ENCODE assay signal across 8 cellular contexts in the genomic region with DNA sequence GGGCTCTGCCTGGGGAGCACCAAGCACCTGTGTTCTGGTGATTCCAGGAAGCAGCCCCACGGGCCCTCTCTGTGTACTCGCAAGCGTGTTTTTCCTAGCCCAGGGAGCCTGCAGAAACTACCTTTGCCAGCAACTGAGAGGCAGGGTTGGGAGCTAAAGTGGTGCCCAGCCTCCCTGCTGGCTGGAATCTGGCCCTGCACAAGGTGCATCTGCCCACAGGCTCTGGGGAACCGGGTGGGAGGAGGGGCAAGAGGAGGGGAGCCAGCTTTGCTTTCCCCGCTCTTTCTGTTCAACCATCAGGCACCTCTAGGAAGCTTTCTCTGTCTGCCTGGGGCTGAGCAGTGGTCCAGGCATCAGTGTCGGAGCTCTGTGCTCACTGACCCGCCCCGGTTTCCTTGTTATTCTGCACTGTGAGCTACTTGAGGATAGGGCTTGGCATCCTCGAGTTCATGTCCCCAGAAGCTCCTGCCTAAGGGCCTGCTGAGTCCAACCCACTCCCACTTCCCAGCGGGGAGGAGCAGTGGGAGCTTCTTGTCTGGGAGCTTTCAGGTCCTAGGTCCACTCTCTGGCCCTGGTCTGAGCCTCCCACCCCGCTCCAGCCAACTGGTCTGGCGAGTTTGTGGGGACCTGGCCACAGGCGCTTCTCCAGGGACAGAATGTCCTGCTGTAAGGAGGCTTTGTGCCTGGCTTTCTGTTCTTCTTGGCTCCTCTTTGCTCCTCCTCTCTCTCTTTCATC. TPM values are rescaled to one million over a fixed set of nuclear protein-coding genes. Genes with fewer than 3 reads are reported as not detected.
DNase-seq lines count a peak whose midpoint lies in the region; ATAC-seq lines count a peak whose summit lies in the region.

No MANE protein-coding gene starts in this region.

- H3K4ac ChIP-seq in mesenchymal stem cell (ENCODE audit: low read depth in 1 of 2, low read length in 2 of 2) = no peak overlapping the region

- H4K91ac ChIP-seq in mesenchymal stem cell (ENCODE audit: low read length) = no peak overlapping the region

- intact Hi-C loops in aorta (cut with DNase I) = no loop called here

- H2AK5ac ChIP-seq in mesenchymal stem cell (ENCODE audit: low read length, severe bottlenecking) = peak overlapping the region; percentile 76

- H3K79me1 ChIP-seq in mesenchymal stem cell (replicated peaks; ENCODE audit: low read length, poor library complexity, severe bottlenecking) = peaks cover 15% of the 10 kb centered on the region

- H3K4me1 ChIP-seq in mesenchymal stem cell (ENCODE audit: control insufficient read depth, insufficient read depth, low read depth, low read length) (peaks cover 62% of the 10 kb centered on the region), aorta (ENCODE audit: control insufficient read depth in 1 of 2, insufficient read depth in 2 of 2, low read length in 2 of 2) (no peaks in the 10 kb centered on the region)

- H2BK120ac ChIP-seq in mesenchymal stem cell (ENCODE audit: low read depth, low read length) = no peak overlapping the region

- H4K8ac ChIP-seq in mesenchymal stem cell (ENCODE audit: low read length) = no peak overlapping the region

- peak overlapping the region in 1 of 2 experiments; percentile 21 for H2BK12ac ChIP-seq in mesenchymal stem cell (ENCODE audit: low read length in 2 of 2)

- H3K36me3 ChIP-seq in mesenchymal stem cell (ENCODE audit: control insufficient read depth in 1 of 2, insufficient read depth in 2 of 2, low read depth in 1 of 2, low read length in 2 of 2) = no peaks in the 10 kb centered on the region
- H3K36me3 ChIP-seq in aorta (ENCODE audit: control insufficient read depth in 1 of 2, insufficient read depth in 2 of 2, low read length in 1 of 2) = no peaks in the 10 kb centered on the region

- H3K9me3 Mint-ChIP-seq in activated naive CD4-positive, alpha-beta T cell treated with anti-CD3 and anti-CD28 coated beads, Interleukin-2, amount 10 ng/mL, durations not matched to agents 7 days and 5 days = no peaks in the 10 kb centered on the region

- no peak overlapping the region for H3K14ac ChIP-seq in mesenchymal stem cell (ENCODE audit: low read length in 2 of 2)

- no peaks in the 10 kb centered on the region for H3K9me3 ChIP-seq in mesenchymal stem cell (ENCODE audit: control insufficient read depth, low read length)
- H3K9me3 ChIP-seq in aorta (ENCODE audit: control insufficient read depth, low read length) = no peaks in the 10 kb centered on the region

- no peak overlapping the region for H3K4me3 Mint-ChIP-seq in activated naive CD4-positive, alpha-beta T cell treated with anti-CD3 and anti-CD28 coated beads, Interleukin-2, amount 10 ng/mL, durations not matched to agents 7 days and 5 days

- H3K27me3 Mint-ChIP-seq in activated naive CD4-positive, alpha-beta T cell treated with anti-CD3 and anti-CD28 coated beads, Interleukin-2, amount 10 ng/mL, durations not matched to agents 7 days and 5 days = peaks cover 53% of the 10 kb centered on the region

- CTCF ChIA-PET in activated naive CD4-positive, alpha-beta T cell treated with anti-CD3 and anti-CD28 coated beads, Interleukin-2, amount 10 ng/mL, durations not matched to agents 7 days and 5 days (lab: Charles Lee) = interaction anchor here (1.1 kb wide), 2 partner anchors 12 to 37 kb away, joined by 3 to 4 read pairs; no protein-coding TSS in a partner anchor

- peak overlapping the region in 1 of 2 experiments; percentile 56 for H3K18ac ChIP-seq in mesenchymal stem cell (ENCODE audit: low read depth in 1 of 2, low read length in 2 of 2)

- H2AFZ ChIP-seq in mesenchymal stem cell (ENCODE audit: low read depth, low read length) = no peak overlapping the region

- no peak overlapping the region for H2BK5ac ChIP-seq in mesenchymal stem cell (ENCODE audit: low read depth, low read length, poor library complexity, severe bottlenecking)

- 82% methylated on average over 13 of the region's 13 CpGs for WGBS in mesenchymal stem cell
- 66 to 76% methylated on average over 13 of the region's 13 CpGs for WGBS in aorta, 2 donors

- no peaks in the 10 kb centered on the region for H3K36me3 Mint-ChIP-seq in activated naive CD4-positive, alpha-beta T cell treated with anti-CD3 and anti-CD28 coated beads, Interleukin-2, amount 10 ng/mL, durations not matched to agents 7 days and 5 days

- no peak overlapping the region for H2BK15ac ChIP-seq in mesenchymal stem cell (ENCODE audit: low read depth, poor library complexity, severe bottlenecking)

- peak overlapping the region; percentile 79 for H3K9ac ChIP-seq in mesenchymal stem cell (ENCODE audit: low read length)

- no peak overlapping the region for H3K4me2 ChIP-seq in mesenchymal stem cell (ENCODE audit: low read length, poor library complexity, severe bottlenecking)

- H3K27ac Mint-ChIP-seq in activated naive CD4-positive, alpha-beta T cell treated with anti-CD3 and anti-CD28 coated beads, Interleukin-2, amount 10 ng/mL, durations not matched to agents 7 days and 5 days = peak overlapping the region; percentile 46

- DNase-seq in activated naive CD4-positive, alpha-beta T cell treated with anti-CD3 and anti-CD28 coated beads, Interleukin-2, amount 10 ng/mL, durations not matched to agents 7 days and 5 days = no peak
- DNase-seq in activated naive CD4-positive, alpha-beta T cell (lab: John Stamatoyannopoulos, UW) = no peak
- DNase-seq in caudate nucleus (lab: John Stamatoyannopoulos, UW) (peak in 21 of 61 donors; percentile 12 to 75 (median 32)), mesenchymal stem cell (no peak), aorta (no peak), NCI-H2107 (lab: John Stamatoyannopoulos, UW) (no peak)

- ATAC-seq in aorta (ENCODE audit: low FRiP score) = peak; percentile 51
- ATAC-seq in GM21786 (IDR thresholded peaks at IDR 0.05; ENCODE audit: unreplicated experiment) = no peak
- ATAC-seq in GM18858 (IDR thresholded peaks at IDR 0.05; ENCODE audit: unreplicated experiment) = no peak

- H3K23ac ChIP-seq in mesenchymal stem cell (ENCODE audit: low read length in 2 of 2) = no peak overlapping the region

- peak overlapping the region in 1 of 2 experiments; percentile 69 for H3K4me3 ChIP-seq in mesenchymal stem cell (ENCODE audit: insufficient read depth in 1 of 2, low read depth in 1 of 2, low read length in 2 of 2)
- H3K4me3 ChIP-seq in aorta (ENCODE audit: low read length in 2 of 2) = no peak overlapping the region

- H3K27ac ChIP-seq in caudate nucleus (ENCODE audit: low read depth, low read length) = peak overlapping the region; percentile 50
- H3K27ac ChIP-seq in mesenchymal stem cell (ENCODE audit: low read length, poor library complexity, severe bottlenecking) = no peak overlapping the region
- no peak overlapping the region for H3K27ac ChIP-seq in aorta (ENCODE audit: low read depth in 1 of 2, low read length in 2 of 2)

- H3K27me3 ChIP-seq in mesenchymal stem cell (ENCODE audit: control insufficient read depth in 1 of 2, insufficient read depth in 1 of 2, low read length in 2 of 2) (no peaks in the 10 kb centered on the region), aorta (ENCODE audit: control insufficient read depth in 1 of 2, insufficient read depth in 2 of 2, low read length in 1 of 2) (no peaks in the 10 kb centered on the region)

- peaks cover 31% of the 10 kb centered on the region for H3K4me1 Mint-ChIP-seq in activated naive CD4-positive, alpha-beta T cell treated with anti-CD3 and anti-CD28 coated beads, Interleukin-2, amount 10 ng/mL, durations not matched to agents 7 days and 5 days

RNA-seq across cellular contexts. Expression of a gene that starts 14.9 kb away (rescaled TPM):
- polyA plus RNA-seq in mesenchymal stem cell (2013, experiment 1 of 2) = 2.0 TPM
- polyA plus RNA-seq in mesenchymal stem cell (2013, experiment 2 of 2) = 2.1 TPM
- total RNA-seq in aorta = 1 to 10 TPM; 1.4 to 3.5 TPM
- polyA plus RNA-seq in aorta = under 1 TPM; 0.51 to 0.63 TPM

RNA-seq across cellular contexts. Expression of a gene that starts 57.3 kb away (rescaled TPM):
- polyA plus RNA-seq in mesenchymal stem cell (2013, experiment 1 of 2) = 21.9 TPM
- polyA plus RNA-seq in mesenchymal stem cell (2013, experiment 2 of 2) = 19.4 TPM
- total RNA-seq in aorta = 1 to 10 TPM in 1 of 2 donors, under 1 TPM in 1; 0.23 to 1.1 TPM
- 1 to 10 TPM in 1 of 2 donors, under 1 TPM in 1; 0.92 to 2.3 TPM for polyA plus RNA-seq in aorta
